Comparison of ENCODE assay signal across 11 cellular contexts in genomic region chr19:20079487-20079886, GRCh38. TPM values are rescaled to one million over a fixed set of nuclear protein-coding genes. Genes with fewer than 3 reads are reported as not detected.
DNase-seq lines count a peak whose midpoint lies in the region; ATAC-seq and TF ChIP-seq lines count a peak whose summit lies in the region.
"Had no signal": no experiment of that assay in that cellular context is flagged by ENCODE, and none has a peak within 500 bp of the region (broad histone marks: within the 10 kb centered on the region; RNA-seq: fewer than 3 reads in every experiment).

No MANE protein-coding gene starts in this region.

- ATAC-seq in GM21515 (IDR thresholded peaks at IDR 0.05; ENCODE audit: unreplicated experiment) (no peak), GM19467 (IDR thresholded peaks at IDR 0.05; ENCODE audit: unreplicated experiment) (no peak)

- H3K9me3 ChIP-seq in SJCRH30 (replicated peaks) = peaks cover 4% of the 10 kb centered on the region; the same call in 1 of the 2 replicates
- H3K9me3 ChIP-seq: neutrophil had no signal

- H3K27ac ChIP-seq in SJCRH30 = no peak overlapping the region
- H3K27ac ChIP-seq: neutrophil had no signal

- no peak overlapping the region for H3K27ac Mint-ChIP-seq in activated CD4-positive, alpha-beta T cell treated with anti-CD3 and anti-CD28 coated beads, Interleukin-2, amount 10 ng/mL, durations not matched to agents 24 days and 14 days
- H3K27ac Mint-ChIP-seq in osteocyte (ENCODE audit: unreplicated experiment) = no peak overlapping the region

- peaks cover 5% of the 10 kb centered on the region for H3K4me1 Mint-ChIP-seq in activated CD4-positive, alpha-beta T cell treated with anti-CD3 and anti-CD28 coated beads, Interleukin-2, amount 10 ng/mL, durations not matched to agents 24 days and 14 days
- peaks cover 22% of the 10 kb centered on the region for H3K4me1 Mint-ChIP-seq in osteocyte (ENCODE audit: unreplicated experiment)

- no peaks in the 10 kb centered on the region for H3K4me1 ChIP-seq in SJCRH30

- no peak for DNase-seq in activated CD4-positive, alpha-beta T cell treated with anti-CD3 and anti-CD28 coated beads, Interleukin-2, amount 10 ng/mL, durations not matched to agents 24 days and 14 days
- DNase-seq in activated CD4-positive, alpha-beta T cell treated with anti-CD3 and anti-CD28 coated beads for 48 hours = no peak
- DNase-seq in SJCRH30 = no peak
- DNase-seq in foreskin fibroblast = peak in 1 of 2 donors; percentile 5
- no peak for DNase-seq in osteocyte (ENCODE audit: extremely low spot score, unreplicated experiment)
- DNase-seq in activated CD4-positive, CD25-positive, alpha-beta regulatory T cell treated with anti-CD3 and anti-CD28 coated beads, Interleukin-2, amount 50 U/mL, for 72 hours = no peak
- DNase-seq: NCI-H2029; stimulated activated CD4-positive, alpha-beta T cell treated with anti-CD3 and anti-CD28 coated beads, Interleukin-4, amount 100 ng/mL, for 4 hours had no signal

- peaks cover 29% of the 10 kb centered on the region for H3K36me3 Mint-ChIP-seq in activated CD4-positive, alpha-beta T cell treated with anti-CD3 and anti-CD28 coated beads, Interleukin-2, amount 10 ng/mL, durations not matched to agents 24 days and 14 days (ENCODE audit: low read depth)
- no peaks in the 10 kb centered on the region for H3K36me3 Mint-ChIP-seq in osteocyte (ENCODE audit: unreplicated experiment)

- H3K9me3 Mint-ChIP-seq in activated CD4-positive, alpha-beta T cell treated with anti-CD3 and anti-CD28 coated beads, Interleukin-2, amount 10 ng/mL, durations not matched to agents 24 days and 14 days = peaks cover 27% of the 10 kb centered on the region
- H3K9me3 Mint-ChIP-seq in osteocyte (ENCODE audit: unreplicated experiment) = no peaks in the 10 kb centered on the region

- no peaks in the 10 kb centered on the region for H3K27me3 Mint-ChIP-seq in activated CD4-positive, alpha-beta T cell treated with anti-CD3 and anti-CD28 coated beads, Interleukin-2, amount 10 ng/mL, durations not matched to agents 24 days and 14 days
- H3K27me3 Mint-ChIP-seq in osteocyte (ENCODE audit: unreplicated experiment) = no peaks in the 10 kb centered on the region

- H3K4me3 Mint-ChIP-seq in activated CD4-positive, alpha-beta T cell treated with anti-CD3 and anti-CD28 coated beads, Interleukin-2, amount 10 ng/mL, durations not matched to agents 24 days and 14 days = peak overlapping the region; percentile 25
- H3K4me3 Mint-ChIP-seq in osteocyte (ENCODE audit: unreplicated experiment) = peak overlapping the region; percentile 85

- H3K4me3 ChIP-seq in SJCRH30 = peak overlapping the region; percentile 62
- peak overlapping the region; percentile 54 to 59 for H3K4me3 ChIP-seq in foreskin fibroblast (ENCODE audit: low read depth in 1 of 2, low read length in 2 of 2)

- intact Hi-C loops in activated CD4-positive, alpha-beta T cell treated with anti-CD3 and anti-CD28 coated beads, Interleukin-2, amount 10 ng/mL, durations not matched to agents 24 days and 14 days (cut with micrococcal nuclease) = no loop called here

- no peak for TF ChIP-seq CTCF in foreskin fibroblast (IDR thresholded peaks at IDR 0.05; ENCODE audit: low read depth, low read length)
- no peak for TF ChIP-seq CTCF in osteocyte (IDR thresholded peaks at IDR 0.05)

- H3K36me3 ChIP-seq in SJCRH30 = no peaks in the 10 kb centered on the region
- H3K36me3 ChIP-seq: neutrophil had no signal

- H3K27me3 ChIP-seq in SJCRH30 = no peaks in the 10 kb centered on the region
- H3K27me3 ChIP-seq: neutrophil had no signal

RNA-seq across cellular contexts. Expression of gene ZNF90, which starts 1.7 kb away (rescaled TPM):
- total RNA-seq in activated CD4-positive, alpha-beta T cell treated with anti-CD3 and anti-CD28 coated beads, Interleukin-2, amount 10 ng/mL, durations not matched to agents 24 days and 14 days = 4.8 and 5.1 TPM in 2 replicates
- total RNA-seq in SJCRH30 (2014; rRNA removed; shearing (Covaris generic)) = 7.9 and 11.4 TPM in 2 replicates
- total RNA-seq in osteocyte = 3.0 and 3.4 TPM in 2 replicates

RNA-seq across cellular contexts. Expression of gene ZNF682, which starts 40.2 kb away (rescaled TPM):
- 4.7 and 6.5 TPM in 2 replicates for total RNA-seq in activated CD4-positive, alpha-beta T cell treated with anti-CD3 and anti-CD28 coated beads, Interleukin-2, amount 10 ng/mL, durations not matched to agents 24 days and 14 days
- 9.5 and 11.7 TPM in 2 replicates for total RNA-seq in SJCRH30 (2014; rRNA removed; shearing (Covaris generic))
- total RNA-seq in osteocyte = 6.0 and 6.9 TPM in 2 replicates
